Comparison of ENCODE assay signal across 1 cellular context in genomic region chr2:222854773-222855700, GRCh38.
TF ChIP-seq lines count a peak whose summit lies in the region.

No MANE protein-coding gene starts in this region.

TF ChIP-seq in HEK293, 187 proteins besides CTCF, POLR2A, EP300 and RAD21 (continued from another document):
- TF ChIP-seq ZNF513 (tag by site-specific recombination; IDR thresholded peaks at IDR 0.05) (no peak), ZNF184 (tag by site-specific recombination; IDR thresholded peaks at IDR 0.05) (no peak), ZNF776 (tag by site-specific recombination; IDR thresholded peaks at IDR 0.05; ENCODE audit: borderline replicate concordance) (no peak), ZNF26 (tag by site-specific recombination; IDR thresholded peaks at IDR 0.05) (no peak), ZNF707 (tag by site-specific recombination; IDR thresholded peaks at IDR 0.05) (no peak), ZNF394 (tag by site-specific recombination; IDR thresholded peaks at IDR 0.05; ENCODE audit: borderline replicate concordance) (peak; percentile 89), ZNF23 (tag by site-specific recombination; IDR thresholded peaks at IDR 0.05; ENCODE audit: borderline replicate concordance) (no peak), ZSCAN30 (tag by site-specific recombination; IDR thresholded peaks at IDR 0.05) (no peak), ZNF416 (tag by site-specific recombination; IDR thresholded peaks at IDR 0.05) (no peak), ZNF138 (tag by site-specific recombination; IDR thresholded peaks at IDR 0.05; ENCODE audit: borderline replicate concordance) (no peak), ZNF223 (tag by site-specific recombination; IDR thresholded peaks at IDR 0.05) (no peak), PRDM2 (tag by site-specific recombination; IDR thresholded peaks at IDR 0.05; ENCODE audit: borderline replicate concordance) (no peak), ZNF585B (tag by site-specific recombination; IDR thresholded peaks at IDR 0.05) (no peak), ZNF768 (tag by site-specific recombination; IDR thresholded peaks at IDR 0.05) (no peak), ZNF2 (tag by site-specific recombination; IDR thresholded peaks at IDR 0.05) (no peak), TCF7L2 (IDR thresholded peaks at IDR 0.05; ENCODE audit: borderline replicate concordance, low read depth, low read length) (no peak)
- TF ChIP-seq, protein P1, sequence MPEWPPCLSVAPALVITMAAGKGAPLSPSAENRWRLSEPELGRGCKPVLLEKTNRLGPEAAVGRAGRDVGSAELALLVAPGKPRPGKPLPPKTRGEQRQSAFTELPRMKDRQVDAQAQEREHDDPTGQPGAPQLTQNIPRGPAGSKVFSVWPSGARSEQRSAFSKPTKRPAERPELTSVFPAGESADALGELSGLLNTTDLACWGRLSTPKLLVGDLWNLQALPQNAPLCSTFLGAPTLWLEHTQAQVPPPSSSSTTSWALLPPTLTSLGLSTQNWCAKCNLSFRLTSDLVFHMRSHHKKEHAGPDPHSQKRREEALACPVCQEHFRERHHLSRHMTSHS (tag by site-specific recombination; IDR thresholded peaks at IDR 0.05) = no peak
- TF ChIP-seq, protein P2, sequence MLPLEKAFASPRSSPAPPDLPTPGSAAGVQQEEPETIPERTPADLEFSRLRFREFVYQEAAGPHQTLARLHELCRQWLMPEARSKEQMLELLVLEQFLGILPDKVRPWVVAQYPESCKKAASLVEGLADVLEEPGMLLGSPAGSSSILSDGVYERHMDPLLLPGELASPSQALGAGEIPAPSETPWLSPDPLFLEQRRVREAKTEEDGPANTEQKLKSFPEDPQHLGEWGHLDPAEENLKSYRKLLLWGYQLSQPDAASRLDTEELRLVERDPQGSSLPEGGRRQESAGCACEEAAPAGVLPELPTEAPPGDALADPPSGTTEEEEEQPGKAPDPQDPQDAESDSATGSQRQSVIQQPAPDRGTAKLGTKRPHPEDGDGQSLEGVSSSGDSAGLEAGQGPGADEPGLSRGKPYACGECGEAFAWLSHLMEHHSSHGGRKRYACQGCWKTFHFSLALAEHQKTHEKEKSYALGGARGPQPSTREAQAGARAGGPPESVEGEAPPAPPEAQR (tag by site-specific recombination; IDR thresholded peaks at IDR 0.05) = no peak
- TF ChIP-seq, protein P3, sequence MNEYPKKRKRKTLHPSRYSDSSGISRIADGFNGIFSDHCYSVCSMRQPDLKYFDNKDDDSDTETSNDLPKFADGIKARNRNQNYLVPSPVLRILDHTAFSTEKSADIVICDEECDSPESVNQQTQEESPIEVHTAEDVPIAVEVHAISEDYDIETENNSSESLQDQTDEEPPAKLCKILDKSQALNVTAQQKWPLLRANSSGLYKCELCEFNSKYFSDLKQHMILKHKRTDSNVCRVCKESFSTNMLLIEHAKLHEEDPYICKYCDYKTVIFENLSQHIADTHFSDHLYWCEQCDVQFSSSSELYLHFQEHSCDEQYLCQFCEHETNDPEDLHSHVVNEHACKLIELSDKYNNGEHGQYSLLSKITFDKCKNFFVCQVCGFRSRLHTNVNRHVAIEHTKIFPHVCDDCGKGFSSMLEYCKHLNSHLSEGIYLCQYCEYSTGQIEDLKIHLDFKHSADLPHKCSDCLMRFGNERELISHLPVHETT (tag by site-specific recombination; IDR thresholded peaks at IDR 0.05) = no peak
